Comparison of ENCODE assay signal across 22 cellular contexts in genomic region chrX:150779367-150779766, GRCh38.
"Had no signal": no experiment of that assay in that cellular context is flagged by ENCODE, and none has a peak within 500 bp of the region (broad histone marks: within the 10 kb centered on the region; RNA-seq: fewer than 3 reads in every experiment).

No MANE protein-coding gene starts in this region.

- ATAC-seq: activated T-helper 17 cell treated with anti-CD3 and anti-CD28 coated beads, Interleukin-2, amount 50 U/mL, for 72 hours; PC-3; T-helper 17 cell had no signal

- DNase-seq: activated B cell treated with CpG ODN at 0.5 μM for 24 hours; activated CD4-positive, alpha-beta T cell treated with anti-CD3 and anti-CD28 coated beads for 1 hour; activated CD4-positive, alpha-beta T cell treated with anti-CD3 and anti-CD28 coated beads, Interleukin-2, amount 10 ng/mL, durations not matched to agents 24 days and 14 days; activated CD4-positive, alpha-beta T cell treated with anti-CD3 and anti-CD28 coated beads, Interleukin-2, amount 50 U/mL, for 48 hours; activated gamma-delta T cell; activated naive CD4-positive, alpha-beta T cell treated with anti-CD3 and anti-CD28 coated beads for 36 hours; activated T-cell treated with anti-CD3 and anti-CD28 coated beads for 4 hours; activated T-cell treated with anti-CD3 and anti-CD28 coated beads, Interleukin-2, amount 50 U/mL, for 48 hours; amygdala; KG1; NCI-H146; NCI-H187 treated with DMSO at 0.1 percent for 48 hours; NCI-H2081 treated with DMSO at 0.1 percent for 48 hours; NCI-H446; NCI-H524; PC-3; SHP77; T-helper 17 cell; T-helper 9 cell had no signal

- FAIRE-seq: RCC 7860, TTC549 had no signal
